ENCODE assay signal across 20 cellular contexts in genomic region chr19:698529-698928, GRCh38. TPM values are rescaled to one million over a fixed set of nuclear protein-coding genes. Genes with fewer than 3 reads are reported as not detected.
"Had no signal": no experiment of that assay in that cellular context is flagged by ENCODE, and none has a peak within 500 bp of the region (broad histone marks: within the 10 kb centered on the region; RNA-seq: fewer than 3 reads in every experiment).

No MANE protein-coding gene starts in this region.

RNA-seq across cellular contexts. Expression of gene PRSS57, which starts 3.3 kb away (rescaled TPM):
- total RNA-seq: kidney, kidney epithelial cell, left cardiac atrium, left colon, left lobe of liver, left lung, left ventricle myocardium inferior, left ventricle myocardium superior, lower lobe of right lung, lung microvascular endothelial cell, mammary epithelial cell, mesenteric fat pad, mesothelial cell of epicardium, mucosa of descending colon, mucosa of gallbladder, myocyte had no signal
- polyA plus RNA-seq: keratinocyte; mammary epithelial cell; naive thymus-derived CD4-positive, alpha-beta T cell had no signal

RNA-seq across cellular contexts. Expression of gene PALM, which starts 10.2 kb away (rescaled TPM):
- total RNA-seq: mononuclear cell had no signal
- polyA plus RNA-seq: immature natural killer cell; keratinocyte; mammary epithelial cell; naive thymus-derived CD4-positive, alpha-beta T cell had no signal

RNA-seq across cellular contexts. Expression of gene MISP, which starts 52.4 kb away (rescaled TPM):
- total RNA-seq: left ventricle myocardium inferior; left ventricle myocardium superior; mononuclear cell; naive thymus-derived CD4-positive, alpha-beta T cell had no signal
- polyA plus RNA-seq: immature natural killer cell; naive thymus-derived CD4-positive, alpha-beta T cell had no signal
